Comparison of ENCODE assay signal across 1 cellular context in the genomic region with DNA sequence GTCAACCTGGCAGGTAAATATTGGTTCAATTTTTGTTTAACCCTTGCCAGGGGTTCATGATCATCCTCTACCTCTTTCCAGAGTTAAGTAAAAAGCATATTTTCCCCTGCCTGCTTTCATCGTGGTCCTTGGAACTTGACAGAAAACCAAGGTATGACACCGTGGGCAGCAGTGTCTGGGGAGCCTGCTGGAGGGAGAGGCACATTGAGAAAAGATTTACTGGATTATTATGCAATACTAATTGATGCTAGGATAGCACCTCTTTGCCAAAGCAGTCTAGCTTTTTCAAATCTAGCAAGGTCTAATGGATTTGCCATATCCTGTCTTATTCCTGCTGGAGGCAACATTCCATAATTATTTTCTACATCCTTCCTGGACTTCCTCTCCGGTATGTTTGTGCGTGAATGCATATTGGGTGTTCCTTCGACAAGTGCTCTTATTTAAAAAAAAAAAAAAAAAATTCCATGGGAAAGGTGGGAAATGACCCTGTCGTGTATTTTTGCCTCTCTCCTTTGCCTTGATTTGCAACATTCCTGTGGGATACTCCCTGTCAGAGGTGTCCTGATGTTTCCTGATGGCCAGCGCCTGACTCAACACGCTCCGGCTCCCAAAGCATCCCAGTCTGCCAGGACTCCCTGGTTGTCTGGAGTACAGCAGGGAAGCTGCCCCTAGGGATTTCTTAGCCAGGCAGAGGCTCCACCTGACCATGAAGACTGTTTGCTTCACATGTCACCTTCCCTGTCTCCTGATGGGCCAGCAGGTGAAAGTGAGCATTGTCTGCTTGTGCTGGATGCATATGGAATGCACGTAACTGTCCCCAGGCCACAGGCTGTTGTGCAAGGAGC.
TF ChIP-seq lines count a peak whose summit lies in the region.

No MANE protein-coding gene starts in this region.

TF ChIP-seq in GM12878, 131 proteins besides CTCF, POLR2A, EP300 and RAD21 (continued from another document and continues in another):
- TF ChIP-seq PRDM15 (CRISPR knock-in tag; IDR thresholded peaks at IDR 0.05) = no peak
- TF ChIP-seq, protein P1, sequence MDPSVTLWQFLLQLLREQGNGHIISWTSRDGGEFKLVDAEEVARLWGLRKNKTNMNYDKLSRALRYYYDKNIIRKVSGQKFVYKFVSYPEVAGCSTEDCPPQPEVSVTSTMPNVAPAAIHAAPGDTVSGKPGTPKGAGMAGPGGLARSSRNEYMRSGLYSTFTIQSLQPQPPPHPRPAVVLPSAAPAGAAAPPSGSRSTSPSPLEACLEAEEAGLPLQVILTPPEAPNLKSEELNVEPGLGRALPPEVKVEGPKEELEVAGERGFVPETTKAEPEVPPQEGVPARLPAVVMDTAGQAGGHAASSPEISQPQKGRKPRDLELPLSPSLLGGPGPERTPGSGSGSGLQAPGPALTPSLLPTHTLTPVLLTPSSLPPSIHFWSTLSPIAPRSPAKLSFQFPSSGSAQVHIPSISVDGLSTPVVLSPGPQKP (IDR thresholded peaks at IDR 0.05; ENCODE audit: low read depth, low read length) = no peak
- TF ChIP-seq ZBED1 (IDR thresholded peaks at IDR 0.05; ENCODE audit: borderline replicate concordance) = no peak
- no peak for TF ChIP-seq TCF7 (IDR thresholded peaks at IDR 0.05; ENCODE audit: borderline replicate concordance)
- TF ChIP-seq TCF3 (IDR thresholded peaks at IDR 0.05; ENCODE audit: borderline replicate concordance, insufficient read depth, low read depth, low read length) = no peak
- TF ChIP-seq REST (IDR thresholded peaks at IDR 0.05; ENCODE audit: low read depth, low read length) = no peak
- TF ChIP-seq YY1 (IDR thresholded peaks at IDR 0.05; ENCODE audit: low read depth, low read length) = no peak
- peak; percentile 96 for TF ChIP-seq POLR2AphosphoS2 (IDR thresholded peaks at IDR 0.05; ENCODE audit: low read depth, low read length)
- peak; percentile 8 for TF ChIP-seq E2F8 (IDR thresholded peaks at IDR 0.05; ENCODE audit: low read depth, partially characterized antibody)
- no peak for TF ChIP-seq ESRRA (IDR thresholded peaks at IDR 0.05; ENCODE audit: low read length)
- TF ChIP-seq CEBPZ (IDR thresholded peaks at IDR 0.05; ENCODE audit: low read depth, low read length) = no peak
- no peak for TF ChIP-seq NRF1 (conservative IDR thresholded peaks at IDR 0.05; ENCODE audit: low read depth, low read length)
- no peak for TF ChIP-seq CHD4 (IDR thresholded peaks at IDR 0.05)
- TF ChIP-seq ZNF592 (IDR thresholded peaks at IDR 0.05) = no peak
- TF ChIP-seq HDGF (IDR thresholded peaks at IDR 0.05) = 0 out of 2 replicates have a peak, but pooled peaks have one; percentile 40
- TF ChIP-seq, protein P2, sequence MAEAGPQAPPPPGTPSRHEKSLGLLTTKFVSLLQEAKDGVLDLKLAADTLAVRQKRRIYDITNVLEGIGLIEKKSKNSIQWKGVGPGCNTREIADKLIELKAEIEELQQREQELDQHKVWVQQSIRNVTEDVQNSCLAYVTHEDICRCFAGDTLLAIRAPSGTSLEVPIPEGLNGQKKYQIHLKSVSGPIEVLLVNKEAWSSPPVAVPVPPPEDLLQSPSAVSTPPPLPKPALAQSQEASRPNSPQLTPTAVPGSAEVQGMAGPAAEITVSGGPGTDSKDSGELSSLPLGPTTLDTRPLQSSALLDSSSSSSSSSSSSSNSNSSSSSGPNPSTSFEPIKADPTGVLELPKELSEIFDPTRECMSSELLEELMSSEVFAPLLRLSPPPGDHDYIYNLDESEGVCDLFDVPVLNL (IDR thresholded peaks at IDR 0.05; ENCODE audit: low read depth, low read length) = no peak
- TF ChIP-seq STAT3 (IDR thresholded peaks at IDR 0.05; ENCODE audit: low read depth, low read length) = no peak
